In the genomic region with DNA sequence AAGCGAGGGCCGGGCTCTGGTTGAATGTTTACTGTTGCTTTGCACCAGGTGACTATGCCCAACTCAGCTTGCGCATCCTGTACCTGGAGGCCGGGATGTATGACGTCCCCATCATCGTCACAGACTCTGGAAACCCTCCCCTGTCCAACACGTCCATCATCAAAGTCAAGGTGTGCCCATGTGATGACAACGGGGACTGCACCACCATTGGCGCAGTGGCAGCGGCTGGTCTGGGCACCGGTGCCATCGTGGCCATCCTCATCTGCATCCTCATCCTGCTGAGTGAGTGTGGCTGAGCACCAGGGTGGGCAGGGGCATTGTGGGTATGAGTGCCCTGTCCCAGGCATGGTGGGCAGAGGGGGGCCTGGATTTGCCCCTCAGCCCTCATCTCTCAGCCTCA, we compare ENCODE assay signal across 21 cellular contexts.
"Had no signal": no experiment of that assay in that cellular context is flagged by ENCODE, and none has a peak within 500 bp of the region (broad histone marks: within the 10 kb centered on the region; RNA-seq: fewer than 3 reads in every experiment).

No MANE protein-coding gene starts in this region.

- FAIRE-seq: colon, keratinocyte had no signal

- H3K27me3 ChIP-seq: gastrocnemius medialis, neutrophil, right atrium auricular region, thyroid gland had no signal

- H3K36me3 ChIP-seq: esophagus muscularis mucosa, gastrocnemius medialis, left ventricle myocardium inferior, neutrophil, right atrium auricular region, sigmoid colon, suprapubic skin, thyroid gland, upper lobe of left lung had no signal

- H3K27ac ChIP-seq: epithelial cell of prostate, esophagus muscularis mucosa, gastrocnemius medialis, left ventricle myocardium inferior, neutrophil, right atrium auricular region, sigmoid colon, skin epidermis, suprapubic skin, thyroid gland, upper lobe of left lung had no signal

- ATAC-seq: effector memory CD8-positive, alpha-beta T cell; gastrocnemius medialis; left cardiac atrium; naive thymus-derived CD4-positive, alpha-beta T cell had no signal

- H3K4me1 ChIP-seq: esophagus muscularis mucosa, gastrocnemius medialis, left ventricle myocardium inferior, right atrium auricular region, sigmoid colon, suprapubic skin, thyroid gland, upper lobe of left lung had no signal

- H3K4me3 ChIP-seq: esophagus muscularis mucosa, gastrocnemius medialis, left ventricle myocardium inferior, right atrium auricular region, sigmoid colon, skin epidermis, suprapubic skin, thyroid gland, upper lobe of left lung had no signal

- DNase-seq: effector memory CD8-positive, alpha-beta T cell; gastrocnemius medialis; immature natural killer cell; left cardiac atrium; left ventricle myocardium inferior; mammary epithelial cell; nephron progenitor cell; sigmoid colon; stimulated activated CD4-positive, alpha-beta T cell treated with anti-CD3 and anti-CD28 coated beads, Interleukin-12 subunit alpha, Interleukin-12 subunit beta, amount 100 ng/mL, for 4 hours; stimulated activated naive CD4-positive, alpha-beta T cell treated with Interleukin-2 at 50 U/mL for 16 hours; thyroid gland had no signal

- H3K9me3 ChIP-seq: esophagus muscularis mucosa, gastrocnemius medialis, neutrophil, right atrium auricular region, sigmoid colon, suprapubic skin, thyroid gland, upper lobe of left lung had no signal
